ENCODE assay signal across 16 cellular contexts in genomic region chr1:79532555-79532954, GRCh38.
"Had no signal": no experiment of that assay in that cellular context is flagged by ENCODE, and none has a peak within 500 bp of the region (broad histone marks: within the 10 kb centered on the region; RNA-seq: fewer than 3 reads in every experiment).

No MANE protein-coding gene starts in this region.

- ATAC-seq: esophagus mucosa; heart right ventricle; mucosa of descending colon; naive thymus-derived CD8-positive, alpha-beta T cell had no signal

- H3K36me3 ChIP-seq: heart right ventricle, right atrium auricular region, stomach, thoracic aorta had no signal

- DNase-seq: effector memory CD4-positive, alpha-beta T cell; heart right ventricle; hypothalamus; kidney glomerular epithelial cell; mucosa of descending colon; naive thymus-derived CD8-positive, alpha-beta T cell; posterior cingulate gyrus; small intestine; stimulated activated CD4-positive, alpha-beta T cell treated with anti-CD3 and anti-CD28 coated beads, Interleukin-12 subunit alpha, Interleukin-12 subunit beta, amount 100 ng/mL, for 4 hours; stimulated activated naive CD4-positive, alpha-beta T cell; stomach; substantia nigra; trophoblast cell had no signal

- H3K27me3 ChIP-seq: heart right ventricle, right atrium auricular region, stomach had no signal

- H3K9me3 ChIP-seq: heart right ventricle, mucosa of descending colon, right atrium auricular region, stomach, thoracic aorta had no signal

- H3K4me1 ChIP-seq: heart right ventricle, right atrium auricular region, stomach had no signal

- H3K4me3 ChIP-seq: heart right ventricle, mucosa of descending colon, right atrium auricular region, stomach, thoracic aorta had no signal

- H3K27ac ChIP-seq: heart right ventricle, right atrium auricular region, stomach, thoracic aorta had no signal
